24 cellular contexts compared by ENCODE assay signal in the genomic region with DNA sequence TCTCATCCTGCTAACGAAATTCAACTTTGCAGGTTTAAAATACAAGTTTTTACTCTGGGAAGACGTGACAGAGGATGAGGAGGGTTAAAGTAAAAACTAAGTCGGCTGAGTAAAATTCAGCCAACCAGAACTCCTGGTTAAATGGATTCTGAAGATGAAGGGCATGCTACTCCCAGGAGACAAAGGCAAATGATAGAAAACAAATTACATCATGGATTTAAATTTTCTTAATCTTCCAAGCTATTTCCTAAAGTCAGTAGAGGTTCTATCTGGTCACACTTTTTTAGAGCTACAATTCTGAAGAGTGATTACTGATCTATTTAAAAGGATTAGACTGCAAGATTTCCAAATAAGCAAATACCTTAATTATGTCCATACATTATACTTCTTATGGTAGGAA. TPM values are rescaled to one million over a fixed set of nuclear protein-coding genes. Genes with fewer than 3 reads are reported as not detected.
A peak's percentile ranks its signal among the peaks of the same experiment; 100 is the strongest.
DNase-seq lines count a peak whose midpoint lies in the region; ATAC-seq, FAIRE-seq and TF ChIP-seq lines count a peak whose summit lies in the region.
"Had no signal": no experiment of that assay in that cellular context is flagged by ENCODE, and none has a peak within 500 bp of the region (broad histone marks: within the 10 kb centered on the region; RNA-seq: fewer than 3 reads in every experiment).

No MANE protein-coding gene starts in this region.

- peak; percentile 87 for FAIRE-seq in GM19239 (lab: Jason Lieb, UNC)
- FAIRE-seq: G401.6, HepG2, K562 had no signal

- H3K36me3 ChIP-seq in gastrocnemius medialis: no peaks in the 10 kb centered on the region
- H3K36me3 ChIP-seq: SJCRH30 had no signal

- no peak overlapping the region for H3K4me3 ChIP-seq in gastrocnemius medialis
- H3K4me3 ChIP-seq in lower leg skin (ENCODE audit: low read depth, poor library complexity, severe bottlenecking): no peak overlapping the region
- H3K4me3 ChIP-seq: K562, Peyer's patch, SJCRH30 had no signal

- H3K36me3 Mint-ChIP-seq in nephron (ENCODE audit: low read depth): peaks cover 59% of the 10 kb centered on the region

- no peaks in the 10 kb centered on the region for H3K9me3 Mint-ChIP-seq in nephron
- H3K9me3 Mint-ChIP-seq: CD8-positive, alpha-beta T cell; HFFc6 had no signal

- H3K4me1 Mint-ChIP-seq in nephron: peaks cover 59% of the 10 kb centered on the region

- no peaks in the 10 kb centered on the region for H3K27me3 ChIP-seq in gastrocnemius medialis
- H3K27me3 ChIP-seq: Peyer's patch, SJCRH30 had no signal

- peak overlapping the region; percentile 24 to 88 (median 60) for H3K27ac Mint-ChIP-seq in nephron
- H3K27ac Mint-ChIP-seq: CD8-positive, alpha-beta T cell; HFFc6 had no signal

- in situ Hi-C loops in GM13977 (cut with MboI; ENCODE audit: low pct_unique_long_range_greater_than_20kb, low sequenced_read_pairs, unreplicated experiment) (no loop called here), gastrocnemius medialis (cut with MboI; ENCODE audit: low sequenced_read_pairs in 4 of 4) (no loop called here)

- DNase-seq in GM19239 (ENCODE audit: insufficient read length, low spot score) (no peak), NCI-H82 treated with DMSO at 0.1 percent for 48 hours (lab: John Stamatoyannopoulos, UW; ENCODE audit: unreplicated experiment) (peak; percentile 22), GM13977 (ENCODE audit: low spot score) (no peak), gastrocnemius medialis (no peak), dedifferentiated amniotic fluid mesenchymal stem cell (ENCODE audit: extremely low spot score) (no peak), lower leg skin (ENCODE audit: low spot score in 2 of 2) (no peak)
- DNase-seq: ACHN; C1 segment of cervical spinal cord; CD8-positive, alpha-beta T cell; H7; HFFc6; MM.1S; NCI-H1092; NCI-H1436 treated with DMSO at 0.1 percent for 48 hours; NCI-H2029; NCI-H2227 treated with DMSO at 0.1 percent for 48 hours; NCI-H510A; NK-92 treated with Interleukin-12 subunit alpha and Interleukin-12 subunit beta, amount 100 ng/mL, for 24 hours; Peyer's patch; SJCRH30 had no signal

- no peak overlapping the region for H3K27ac ChIP-seq in gastrocnemius medialis
- H3K27ac ChIP-seq: Peyer's patch, SJCRH30 had no signal

- peaks cover 24 to 36% of the 10 kb centered on the region in 2 donors for H3K4me1 ChIP-seq in gastrocnemius medialis
- H3K4me1 ChIP-seq: Peyer's patch, SJCRH30 had no signal

- no peak for ATAC-seq in gastrocnemius medialis
- ATAC-seq: CD8-positive, alpha-beta T cell; HepG2; K562 had no signal

- 88 to 91% methylated on average over 3 of the region's 3 CpGs for WGBS in lower leg skin, 2 donors

- peak overlapping the region in 1 of 3 experiments; percentile 11 for H3K4me3 Mint-ChIP-seq in nephron
- H3K4me3 Mint-ChIP-seq: CD8-positive, alpha-beta T cell; HFFc6 had no signal

- TF ChIP-seq CTCF in nephron (IDR thresholded peaks at IDR 0.05; ENCODE audit: unreplicated experiment in 3 of 3): no peak
- TF ChIP-seq CTCF in GM13977 (IDR thresholded peaks at IDR 0.05; ENCODE audit: extremely low read depth, insufficient read depth, missing control alignments): no peak
- no peak for TF ChIP-seq CTCF in gastrocnemius medialis (IDR thresholded peaks at IDR 0.05 in 4 of 5, conservative IDR thresholded peaks at IDR 0.05 in 1 of 5)
- TF ChIP-seq CTCF in lower leg skin (IDR thresholded peaks at IDR 0.05): no peak

- intact Hi-C loops in gastrocnemius medialis (cut with DNase I; ENCODE audit: low total_unique reads): no loop called here
- intact Hi-C loops in lower leg skin (cut with DNase I; ENCODE audit: low total_unique reads): no loop called here

- no peaks in the 10 kb centered on the region for H3K9me3 ChIP-seq in gastrocnemius medialis
- H3K9me3 ChIP-seq: Peyer's patch, SJCRH30 had no signal

- no peaks in the 10 kb centered on the region for H3K27me3 Mint-ChIP-seq in nephron (ENCODE audit: low read depth)

- TF ChIP-seq POLR2A in gastrocnemius medialis (IDR thresholded peaks at IDR 0.05): no peak
- TF ChIP-seq POLR2A in lower leg skin (IDR thresholded peaks at IDR 0.05): no peak

RNA-seq across cellular contexts. Expression of a gene that starts 47.9 kb away (rescaled TPM):
- total RNA-seq in gastrocnemius medialis (10 to 100 TPM in 2 of 4 donors, 1 to 10 TPM in 2; 7.2 to 16.1 (median 10.9) TPM), lower leg skin (10 to 100 TPM in 1 of 4 donors, 1 to 10 TPM in 3; 2.6 to 17.9 (median 3.7) TPM)
